In the genomic region with DNA sequence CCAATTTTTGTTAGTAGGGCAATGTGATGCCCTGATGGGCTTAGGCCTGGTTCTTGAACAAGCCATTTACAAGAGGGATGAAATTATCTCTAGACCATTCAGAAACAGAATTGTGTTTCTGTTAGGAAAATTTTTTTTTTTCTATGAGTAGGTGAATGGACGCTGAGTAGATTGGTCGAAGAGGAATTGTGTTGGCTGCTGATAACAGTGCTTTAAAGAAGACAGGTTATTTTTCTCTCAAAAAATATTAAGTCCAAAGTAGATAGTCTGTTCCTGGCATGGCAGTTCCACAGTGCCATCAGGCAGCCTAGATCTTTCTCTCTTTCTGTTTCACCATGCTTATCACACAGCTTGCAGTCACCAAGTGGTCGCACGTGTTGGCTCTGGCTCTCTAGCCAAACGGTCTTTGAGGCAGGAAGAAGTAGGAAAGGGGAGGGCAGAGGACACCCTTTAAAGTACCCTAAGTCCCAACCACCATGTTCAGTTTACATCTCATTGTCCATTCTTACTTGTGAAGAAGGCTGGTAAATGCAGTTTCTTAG, we compare ENCODE assay signal across 20 cellular contexts.
"Had no signal": no experiment of that assay in that cellular context is flagged by ENCODE, and none has a peak within 500 bp of the region (broad histone marks: within the 10 kb centered on the region; RNA-seq: fewer than 3 reads in every experiment).

No MANE protein-coding gene starts in this region.

- H3K36me3 Mint-ChIP-seq: activated naive CD8-positive, alpha-beta T cell treated with anti-CD3 and anti-CD28 coated beads, Interleukin-2, amount 10 ng/mL, durations not matched to agents 7 days and 5 days; natural killer cell; type B pancreatic cell had no signal

- H3K4me3 Mint-ChIP-seq: activated naive CD8-positive, alpha-beta T cell treated with anti-CD3 and anti-CD28 coated beads, Interleukin-2, amount 10 ng/mL, durations not matched to agents 7 days and 5 days; dendritic cell treated with granulocyte-macrophage colony-stimulating factor and Interleukin-4, amounts not matched to agents 40 ng/mL and 50 ng/mL, for 4 days; natural killer cell; type B pancreatic cell had no signal

- H3K27ac ChIP-seq: epithelial cell of prostate, neutrophil had no signal

- H3K4me1 Mint-ChIP-seq: activated naive CD8-positive, alpha-beta T cell treated with anti-CD3 and anti-CD28 coated beads, Interleukin-2, amount 10 ng/mL, durations not matched to agents 7 days and 5 days; natural killer cell had no signal

- H3K9me3 ChIP-seq: neutrophil had no signal

- H3K9me3 Mint-ChIP-seq: activated naive CD8-positive, alpha-beta T cell treated with anti-CD3 and anti-CD28 coated beads, Interleukin-2, amount 10 ng/mL, durations not matched to agents 7 days and 5 days; dendritic cell treated with granulocyte-macrophage colony-stimulating factor and Interleukin-4, amounts not matched to agents 40 ng/mL and 50 ng/mL, for 4 days; natural killer cell; type B pancreatic cell had no signal

- H3K36me3 ChIP-seq: neutrophil had no signal

- ATAC-seq: activated CD4-positive, CD25-positive, alpha-beta regulatory T cell treated with anti-CD3 and anti-CD28 coated beads, Interleukin-2, amount 50 U/mL, for 24 hours; natural killer cell had no signal

- DNase-seq: activated CD4-positive, alpha-beta T cell treated with anti-CD3 and anti-CD28 coated beads, Interleukin-2, amount 50 U/mL, for 1 hour; activated naive CD4-positive, alpha-beta T cell; activated naive CD8-positive, alpha-beta T cell treated with anti-CD3 and anti-CD28 coated beads, Interleukin-2, amount 10 ng/mL, durations not matched to agents 7 days and 5 days; activated T-cell treated with anti-CD3 and anti-CD28 coated beads for 4 hours; anterior cingulate cortex; cerebellar nuclear complex; effector memory CD4-positive, alpha-beta T cell; hippocampal formation; kidney; mesenchymal stem cell; natural killer cell; small intestine; stimulated activated CD4-positive, alpha-beta T cell treated with anti-CD3 and anti-CD28 coated beads, Interleukin-4, amount 100 ng/mL, for 24 hours; stimulated activated naive CD4-positive, alpha-beta T cell treated with Interleukin-2 at 50 U/mL for 16 hours; T-helper 2 cell had no signal

- H3K27me3 Mint-ChIP-seq: dendritic cell treated with granulocyte-macrophage colony-stimulating factor and Interleukin-4, amounts not matched to agents 40 ng/mL and 50 ng/mL, for 4 days; type B pancreatic cell had no signal

- H3K27me3 ChIP-seq: neutrophil had no signal

- H3K27ac Mint-ChIP-seq: activated naive CD8-positive, alpha-beta T cell treated with anti-CD3 and anti-CD28 coated beads, Interleukin-2, amount 10 ng/mL, durations not matched to agents 7 days and 5 days; dendritic cell treated with granulocyte-macrophage colony-stimulating factor and Interleukin-4, amounts not matched to agents 40 ng/mL and 50 ng/mL, for 4 days; natural killer cell; type B pancreatic cell had no signal
